ENCODE assay signal across 10 cellular contexts in genomic region chr6:41469951-41470340, GRCh38.
DNase-seq lines count a peak whose midpoint lies in the region; ATAC-seq and TF ChIP-seq lines count a peak whose summit lies in the region.
"Had no signal": no experiment of that assay in that cellular context is flagged by ENCODE, and none has a peak within 500 bp of the region (broad histone marks: within the 10 kb centered on the region; RNA-seq: fewer than 3 reads in every experiment).

No MANE protein-coding gene starts in this region.

- H3K36me3 ChIP-seq in HEK293 (ENCODE audit: control insufficient read depth in 2 of 2, insufficient read depth in 1 of 2, low read length in 2 of 2) (no peaks in the 10 kb centered on the region), muscle layer of duodenum (ENCODE audit: control insufficient read depth in 1 of 2, insufficient read depth in 2 of 2, low read length in 2 of 2) (no peaks in the 10 kb centered on the region)
- H3K36me3 ChIP-seq: SJCRH30 had no signal

- H3K27ac ChIP-seq in HEK293 (ENCODE audit: extremely low read depth, low read depth, low read length) (no peak overlapping the region), muscle layer of duodenum (ENCODE audit: low read length) (no peak overlapping the region)
- H3K27ac ChIP-seq: SJCRH30 had no signal

- no peak for DNase-seq in AG04449 (ENCODE audit: low read depth, low spot score)
- peak; percentile 10 for DNase-seq in dermis blood vessel endothelial cell
- DNase-seq in cerebellar nuclear complex (lab: John Stamatoyannopoulos, UW), result no peak
- no peak for DNase-seq in MV-4-11 (lab: John Stamatoyannopoulos, UW)
- DNase-seq: effector CD8-positive, alpha-beta T cell; SJCRH30 had no signal

- CTCF ChIA-PET in AG04449 (lab: Yijun Ruan, JAX) (interaction anchor here (0.8 to 2.1 kb wide), 6 partner anchors 8 to 213 kb away, joined by 3 to 7 read pairs (median 4); no protein-coding TSS in a partner anchor), HEK293 (lab: Yijun Ruan, JAX) (interaction anchor here (1.3 kb wide), 1 partner anchor 7 kb away, joined by 6 read pairs; no protein-coding TSS in a partner anchor)

- no peak for TF ChIP-seq CTCF in AG04449 (IDR thresholded peaks at IDR 0.05; ENCODE audit: insufficient read depth, low read length, missing control alignments)
- TF ChIP-seq CTCF in HEK293 (tag by site-specific recombination; IDR thresholded peaks at IDR 0.05), result no peak

- POLR2A ChIA-PET in AG04449 (lab: Yijun Ruan, JAX), result interaction anchor here (0.8 kb wide), 1 partner anchor 62 kb away, joined by 3 read pairs; no protein-coding TSS in a partner anchor
- POLR2A ChIA-PET in HEK293 (lab: Yijun Ruan, JAX), result no interaction called here

- H3K4me3 ChIP-seq in AG04449 (ENCODE audit: low read depth, low read length), result peak overlapping the region; percentile 18
- no peak overlapping the region for H3K4me3 ChIP-seq in HEK293 (ENCODE audit: low read depth, low read length)
- H3K4me3 ChIP-seq in muscle layer of duodenum (ENCODE audit: low read depth in 1 of 2, low read length in 2 of 2), result peak overlapping the region; percentile 1 to 10
- H3K4me3 ChIP-seq: SJCRH30 had no signal

- H3K4me1 ChIP-seq in HEK293 (ENCODE audit: control insufficient read depth, insufficient read depth, low read length), result peaks cover 19% of the 10 kb centered on the region
- H3K4me1 ChIP-seq in muscle layer of duodenum (ENCODE audit: control insufficient read depth in 1 of 2, insufficient read depth in 2 of 2, low read length in 2 of 2), result peaks cover 0 to 14% of the 10 kb centered on the region in 2 donors
- H3K4me1 ChIP-seq: SJCRH30 had no signal

- ATAC-seq in GM19035 (IDR thresholded peaks at IDR 0.05; ENCODE audit: unreplicated experiment) (no peak), SK-N-SH treated with all-trans-retinoic acid at 6 μM for 48 hours (no peak)

- H3K9me3 ChIP-seq in HEK293 (ENCODE audit: control insufficient read depth, insufficient read depth, low read depth, low read length), result no peaks in the 10 kb centered on the region
- H3K9me3 ChIP-seq in muscle layer of duodenum (ENCODE audit: control insufficient read depth in 1 of 2, low read length in 2 of 2), result no peaks in the 10 kb centered on the region
- H3K9me3 ChIP-seq: SJCRH30 had no signal

- peaks cover 7% of the 10 kb centered on the region for H3K27me3 ChIP-seq in muscle layer of duodenum (ENCODE audit: low read depth, low read length)

TF ChIP-seq in HEK293, 187 proteins besides CTCF, POLR2A, EP300 and RAD21 (continues in another document):
- TF ChIP-seq MEIS1 (CRISPR knock-in tag; IDR thresholded peaks at IDR 0.05; ENCODE audit: borderline replicate concordance) (no peak), KLF9 (tag by site-specific recombination; IDR thresholded peaks at IDR 0.05; ENCODE audit: low read depth) (no peak), ZNF112 (tag by site-specific recombination; IDR thresholded peaks at IDR 0.05) (no peak), AEBP2 (tag by site-specific recombination; IDR thresholded peaks at IDR 0.05; ENCODE audit: borderline replicate concordance) (no peak), ZNF585B (tag by site-specific recombination; IDR thresholded peaks at IDR 0.05) (no peak), ZBTB6 (tag by site-specific recombination; IDR thresholded peaks at IDR 0.05) (no peak), HOXC10 (CRISPR knock-in tag; IDR thresholded peaks at IDR 0.05) (no peak), ZBTB10 (tag by site-specific recombination; IDR thresholded peaks at IDR 0.05) (no peak)

TF ChIP-seq in SK-N-SH treated with all-trans-retinoic acid at 6 μM for 48 hours, 23 proteins besides CTCF, POLR2A, EP300 and RAD21:
- TF ChIP-seq ZNF8 (CRISPR knock-in tag; IDR thresholded peaks at IDR 0.05), result no peak
- TF ChIP-seq BACH2 (CRISPR knock-in tag; IDR thresholded peaks at IDR 0.05; ENCODE audit: borderline replicate concordance), result no peak
- TF ChIP-seq ZC3H10 (CRISPR knock-in tag; IDR thresholded peaks at IDR 0.05), result no peak
- TF ChIP-seq ZNF565 (CRISPR knock-in tag; conservative IDR thresholded peaks at IDR 0.05; ENCODE audit: low read depth), result no peak
- TF ChIP-seq TCF4 (CRISPR knock-in tag; IDR thresholded peaks at IDR 0.05; ENCODE audit: borderline replicate concordance), result no peak
- TF ChIP-seq CREB5 (CRISPR knock-in tag; IDR thresholded peaks at IDR 0.05; ENCODE audit: low read depth), result no peak
- TF ChIP-seq TSHZ2 (CRISPR knock-in tag; IDR thresholded peaks at IDR 0.05), result no peak
- TF ChIP-seq ISL1 (CRISPR knock-in tag; IDR thresholded peaks at IDR 0.05), result no peak
- no peak for TF ChIP-seq GLIS3 (CRISPR knock-in tag; IDR thresholded peaks at IDR 0.05)
- TF ChIP-seq ZFP3 (CRISPR knock-in tag; IDR thresholded peaks at IDR 0.05), result no peak
- TF ChIP-seq POU6F1 (CRISPR knock-in tag; IDR thresholded peaks at IDR 0.05; ENCODE audit: borderline replicate concordance, low read depth), result no peak
- no peak for TF ChIP-seq SNAI2 (CRISPR knock-in tag; IDR thresholded peaks at IDR 0.05)
- TF ChIP-seq ZNF70 (CRISPR knock-in tag; IDR thresholded peaks at IDR 0.05), result no peak
- TF ChIP-seq ESRRG (CRISPR knock-in tag; IDR thresholded peaks at IDR 0.05), result no peak
- TF ChIP-seq ZFP30 (CRISPR knock-in tag; IDR thresholded peaks at IDR 0.05), result no peak
- TF ChIP-seq CSDC2 (CRISPR knock-in tag; IDR thresholded peaks at IDR 0.05), result no peak
- TF ChIP-seq PPARA (CRISPR knock-in tag; IDR thresholded peaks at IDR 0.05; ENCODE audit: borderline replicate concordance), result no peak
- no peak for TF ChIP-seq CSRNP3 (CRISPR knock-in tag; IDR thresholded peaks at IDR 0.05)
- TF ChIP-seq TOX (CRISPR knock-in tag; IDR thresholded peaks at IDR 0.05; ENCODE audit: borderline replicate concordance), result no peak
